In genomic region chr7:99505324-99505662, GRCh38 we compare ENCODE assay signal across 1 cellular context.
TF ChIP-seq lines count a peak whose summit lies in the region.

No MANE protein-coding gene starts in this region.

TF ChIP-seq in K562, 482 proteins besides CTCF, POLR2A, EP300 and RAD21 (continues in another document):
- no peak for TF ChIP-seq ETV5 (CRISPR knock-in tag; IDR thresholded peaks at IDR 0.05; ENCODE audit: low read depth)
- 0 out of 2 replicates have a peak, but pooled peaks have one; percentile 33 for TF ChIP-seq PHTF2 (CRISPR knock-in tag; IDR thresholded peaks at IDR 0.05)
- no peak for TF ChIP-seq ZBTB5 (IDR thresholded peaks at IDR 0.05)
- TF ChIP-seq MITF (IDR thresholded peaks at IDR 0.05): no peak
- no peak for TF ChIP-seq E2F3 (CRISPR knock-in tag; IDR thresholded peaks at IDR 0.05)
- no peak for TF ChIP-seq NCOA2 (IDR thresholded peaks at IDR 0.05; ENCODE audit: partially characterized antibody in 2 of 2)
- no peak for TF ChIP-seq CBX8 (IDR thresholded peaks at IDR 0.05; ENCODE audit: borderline replicate concordance, extremely low read depth, low read depth, low read length, poor library complexity, severe bottlenecking)
- no peak for TF ChIP-seq CBFA2T2 (conservative IDR thresholded peaks at IDR 0.05)
- TF ChIP-seq ZNF830 (CRISPR knock-in tag; IDR thresholded peaks at IDR 0.05): no peak
- TF ChIP-seq ATF3 (IDR thresholded peaks at IDR 0.05): no peak
- no peak; the same call in 1 of the 2 replicates for TF ChIP-seq ATF3 (CRISPR knock-in tag; conservative IDR thresholded peaks at IDR 0.05)
- 0 out of 2 replicates have a peak, but pooled peaks have one; percentile 91 for TF ChIP-seq RERE (CRISPR knock-in tag; IDR thresholded peaks at IDR 0.05; ENCODE audit: borderline replicate concordance)
- TF ChIP-seq ZNF766 (CRISPR knock-in tag; conservative IDR thresholded peaks at IDR 0.05): no peak
- TF ChIP-seq MLLT1 (IDR thresholded peaks at IDR 0.05): peak in 1 of 2 experiments; percentile 25; a peak in 1 of 4 replicates
- no peak for TF ChIP-seq PHF21A (IDR thresholded peaks at IDR 0.05; ENCODE audit: borderline replicate concordance, low read depth)
- no peak for TF ChIP-seq ZNF449 (CRISPR knock-in tag; IDR thresholded peaks at IDR 0.05)
- no peak for TF ChIP-seq FOXO4 (CRISPR knock-in tag; IDR thresholded peaks at IDR 0.05)
- 0 out of 2 replicates have a peak, but pooled peaks have one; percentile 50 for TF ChIP-seq KAT7 (CRISPR knock-in tag; IDR thresholded peaks at IDR 0.05; ENCODE audit: borderline replicate concordance)
- TF ChIP-seq ZNF224 (CRISPR knock-in tag; IDR thresholded peaks at IDR 0.05): no peak
- no peak for TF ChIP-seq ZNF324 (CRISPR knock-in tag; IDR thresholded peaks at IDR 0.05)
- TF ChIP-seq DNMT1 (IDR thresholded peaks at IDR 0.05): no peak
- no peak for TF ChIP-seq EZH2 (IDR thresholded peaks at IDR 0.05; ENCODE audit: borderline replicate concordance, low read depth, low read length)
- TF ChIP-seq FOXJ2 (tag; IDR thresholded peaks at IDR 0.05): no peak
- TF ChIP-seq IRF1 (CRISPR knock-in tag; IDR thresholded peaks at IDR 0.05; ENCODE audit: borderline replicate concordance): no peak
- TF ChIP-seq TGIF2 (CRISPR knock-in tag; IDR thresholded peaks at IDR 0.05): 0 out of 2 replicates have a peak, but pooled peaks have one; percentile 5
- no peak for TF ChIP-seq HDGF (IDR thresholded peaks at IDR 0.05)
- TF ChIP-seq RAD51 (IDR thresholded peaks at IDR 0.05; ENCODE audit: borderline replicate concordance, low read depth): no peak
- 0 out of 2 replicates have a peak, but pooled peaks have one; percentile 2 for TF ChIP-seq GTF2A2 (tag; IDR thresholded peaks at IDR 0.05)
- TF ChIP-seq NCOR1 (IDR thresholded peaks at IDR 0.05): no peak
- TF ChIP-seq SMAD3 (CRISPR knock-in tag; conservative IDR thresholded peaks at IDR 0.05): no peak
- TF ChIP-seq RFX7 (CRISPR knock-in tag; IDR thresholded peaks at IDR 0.05): no peak
- TF ChIP-seq MTF1 (CRISPR knock-in tag; IDR thresholded peaks at IDR 0.05; ENCODE audit: borderline replicate concordance): no peak
- no peak for TF ChIP-seq ZNF12 (CRISPR knock-in tag; IDR thresholded peaks at IDR 0.05)
- no peak for TF ChIP-seq EP400 (IDR thresholded peaks at IDR 0.05)
- no peak for TF ChIP-seq ZKSCAN8 (CRISPR knock-in tag; IDR thresholded peaks at IDR 0.05)
- no peak for TF ChIP-seq EGR1 (conservative IDR thresholded peaks at IDR 0.05)
- no peak for TF ChIP-seq ZBTB12 (CRISPR knock-in tag; IDR thresholded peaks at IDR 0.05)
- no peak for TF ChIP-seq SAP30 (IDR thresholded peaks at IDR 0.05; ENCODE audit: borderline replicate concordance, insufficient read depth, low read depth, low read length, poor library complexity, severe bottlenecking)
- no peak for TF ChIP-seq HSF4 (CRISPR knock-in tag; IDR thresholded peaks at IDR 0.05; ENCODE audit: borderline replicate concordance)
- no peak for TF ChIP-seq YBX1 (IDR thresholded peaks at IDR 0.05)
- TF ChIP-seq ZBTB2 (IDR thresholded peaks at IDR 0.05): 0 out of 2 replicates have a peak, but pooled peaks have one; percentile 12
